ENCODE assay signal across 15 cellular contexts in the genomic region with DNA sequence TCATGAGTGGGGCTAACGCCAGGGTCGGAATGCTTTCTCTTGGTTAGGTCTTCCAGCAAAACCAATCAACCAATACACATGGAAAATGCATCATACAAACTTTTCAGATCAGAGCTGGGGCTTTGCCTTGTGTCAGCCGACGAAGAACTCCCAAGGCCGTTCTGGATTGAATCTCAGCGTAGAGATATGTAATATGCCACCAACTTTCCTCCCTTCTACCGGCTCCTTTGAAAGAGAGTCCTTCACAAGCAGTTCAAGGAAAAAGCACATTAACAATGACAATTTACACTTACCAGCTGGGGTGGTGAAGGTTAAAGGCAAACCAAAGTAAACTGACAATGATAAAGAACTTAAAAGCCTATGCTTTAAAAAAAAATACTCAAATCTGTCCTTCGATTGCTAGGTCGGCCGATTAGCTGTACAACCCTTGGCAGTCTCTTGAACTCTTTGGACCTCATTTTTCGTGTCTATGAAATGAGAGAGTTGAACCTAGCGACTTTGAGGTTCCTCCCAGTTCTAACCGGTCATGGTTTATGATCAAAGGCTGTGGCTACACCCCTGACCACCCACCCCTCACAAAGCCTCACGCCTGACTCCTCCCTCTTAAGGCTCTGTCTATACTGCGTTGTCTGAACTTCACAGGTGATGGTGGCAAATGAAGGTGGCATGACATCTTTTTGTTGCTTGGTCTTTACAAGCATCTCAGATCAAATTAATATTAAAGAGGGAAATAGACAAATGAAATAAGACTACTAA. TPM values are rescaled to one million over a fixed set of nuclear protein-coding genes. Genes with fewer than 3 reads are reported as not detected.
DNase-seq lines count a peak whose midpoint lies in the region; ATAC-seq and TF ChIP-seq lines count a peak whose summit lies in the region.
"Had no signal": no experiment of that assay in that cellular context is flagged by ENCODE, and none has a peak within 500 bp of the region (broad histone marks: within the 10 kb centered on the region; RNA-seq: fewer than 3 reads in every experiment).

No MANE protein-coding gene starts in this region.

- 77% methylated on average over 15 of the region's 15 CpGs for WGBS in hepatocyte (ENCODE audit: low lambda C conversion rate, missing lambda C conversion rate)

- H3K27me3 ChIP-seq in hepatocyte, result no peaks in the 10 kb centered on the region

- no peaks in the 10 kb centered on the region for H3K36me3 ChIP-seq in hepatocyte (replicated peaks; ENCODE audit: insufficient read depth, low read depth)

- no peak for TF ChIP-seq CTCF in hepatocyte (IDR thresholded peaks at IDR 0.05; ENCODE audit: poor library complexity)

- DNase-seq in NCI-H510A treated with DMSO at 0.1 percent for 48 hours (lab: John Stamatoyannopoulos, UW) (peak; percentile 65), NCI-H510A (lab: John Stamatoyannopoulos, UW) (no peak), hepatocyte (ENCODE audit: low spot score) (no peak), GDM1 (lab: John Stamatoyannopoulos, UW) (no peak)
- no peak for DNase-seq in stimulated activated naive CD8-positive, alpha-beta T cell treated with anti-CD3 and anti-CD28 coated beads, Interleukin-15, Interleukin-2, amounts not matched to agents 100 U/mL and 50 U/mL, for 24 hours
- no peak for DNase-seq in activated CD4-positive, alpha-beta T cell treated with anti-CD3 and anti-CD28 coated beads for 1 hour
- DNase-seq: amniotic stem cell; cerebellar nuclear complex; NCI-H2029; NCI-H524; PC-3; stimulated activated naive CD4-positive, alpha-beta T cell treated with Interleukin-2 at 50 U/mL for 16 hours had no signal

- H3K4me1 ChIP-seq in hepatocyte (ENCODE audit: insufficient read depth), result no peaks in the 10 kb centered on the region

- no peaks in the 10 kb centered on the region for H3K79me2 ChIP-seq in hepatocyte

- no peak overlapping the region for H3K27ac ChIP-seq in hepatocyte
- H3K27ac ChIP-seq: 22Rv1 had no signal

- H2AFZ ChIP-seq in hepatocyte, result no peak overlapping the region

- H3K9me3 ChIP-seq in hepatocyte (ENCODE audit: low read depth), result no peaks in the 10 kb centered on the region

- H3K4me2 ChIP-seq in hepatocyte, result peak overlapping the region; percentile 23

- no peaks in the 10 kb centered on the region for H4K20me1 ChIP-seq in hepatocyte (ENCODE audit: insufficient read depth, poor library complexity, severe bottlenecking)

- peak; percentile 68 for ATAC-seq in HG02885 (IDR thresholded peaks at IDR 0.05; ENCODE audit: poor library complexity, unreplicated experiment)
- ATAC-seq in stimulated activated naive CD8-positive, alpha-beta T cell treated with anti-CD3 and anti-CD28 coated beads, Interleukin-15, Interleukin-2, amounts not matched to agents 100 U/mL and 50 U/mL, for 24 hours, result peak; percentile 52
- no peak for ATAC-seq in GM21723 (IDR thresholded peaks at IDR 0.05; ENCODE audit: unreplicated experiment)
- ATAC-seq: PC-3 had no signal

- H3K9me2 ChIP-seq in hepatocyte (replicated peaks; ENCODE audit: insufficient read depth), result no peaks in the 10 kb centered on the region

- H3K4me3 ChIP-seq in hepatocyte, result no peak overlapping the region

RNA-seq across cellular contexts. Expression of gene BCL2, which starts 46.2 kb away (rescaled TPM):
- total RNA-seq in hepatocyte, result 9.1 and 11.4 TPM in 2 replicates
- 0.80 and 1.0 TPM in 2 replicates for polyA plus RNA-seq in hepatocyte
